Comparison of ENCODE assay signal across 15 cellular contexts in the genomic region with DNA sequence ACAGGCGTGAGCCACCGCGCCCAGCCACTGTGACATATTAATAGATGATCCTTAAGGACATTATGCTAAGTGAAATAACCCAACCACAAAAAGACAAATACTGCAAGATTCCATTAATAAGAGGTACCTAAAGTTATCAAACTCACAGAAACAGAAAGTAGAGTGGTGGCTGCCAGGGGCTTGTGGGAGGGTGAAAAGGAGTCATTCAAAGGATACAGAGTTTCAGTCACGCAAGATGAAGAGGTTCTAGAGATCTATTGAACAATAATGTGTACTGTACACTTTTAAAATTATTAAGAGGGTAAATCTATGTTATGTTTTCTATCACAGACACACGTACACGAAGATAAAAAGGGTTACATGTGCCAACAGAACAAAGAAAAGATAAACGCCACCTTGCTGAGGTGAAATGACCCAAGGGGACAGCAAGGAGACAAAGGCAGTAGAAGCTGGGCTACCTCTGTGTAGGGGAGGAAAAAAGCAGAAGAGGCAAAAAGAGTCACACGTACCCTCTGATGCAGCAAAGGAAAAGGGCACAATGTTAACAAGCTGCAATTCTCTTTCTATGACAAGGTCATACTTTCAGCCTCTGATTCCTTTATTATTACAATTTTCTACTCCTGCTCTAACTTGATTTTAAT.
A peak's percentile ranks its signal among the peaks of the same experiment; 100 is the strongest.
DNase-seq lines count a peak whose midpoint lies in the region; ATAC-seq and TF ChIP-seq lines count a peak whose summit lies in the region.
"Had no signal": no experiment of that assay in that cellular context is flagged by ENCODE, and none has a peak within 500 bp of the region (broad histone marks: within the 10 kb centered on the region; RNA-seq: fewer than 3 reads in every experiment).

No MANE protein-coding gene starts in this region.

- no peak overlapping the region for H2AFZ ChIP-seq in GM23338

- H3K27ac ChIP-seq in GM23338 (ENCODE audit: low read depth): no peak overlapping the region
- H3K27ac ChIP-seq: brain microvascular endothelial cell, RWPE1, skin epidermis, suprapubic skin had no signal

- H3K79me2 ChIP-seq in GM23338 (replicated peaks; ENCODE audit: insufficient read depth): peaks cover 97% of the 10 kb centered on the region

- H3K36me3 Mint-ChIP-seq in GM23338 (ENCODE audit: low read depth): 0 out of 3 replicates have a peak, but pooled peaks cover 2% of the 10 kb centered on the region
- peaks cover 19% of the 10 kb centered on the region for H3K36me3 Mint-ChIP-seq in activated naive CD8-positive, alpha-beta T cell treated with anti-CD3 and anti-CD28 coated beads for 36 hours

- no peaks in the 10 kb centered on the region for H3K27me3 Mint-ChIP-seq in GM23338 (ENCODE audit: insufficient read depth, low read depth, poor library complexity)
- H3K27me3 Mint-ChIP-seq in activated naive CD8-positive, alpha-beta T cell treated with anti-CD3 and anti-CD28 coated beads for 36 hours: no peaks in the 10 kb centered on the region
- H3K27me3 Mint-ChIP-seq: T-cell had no signal

- peak overlapping the region; percentile 63; the same call in 1 of the 2 replicates for H3K4me2 ChIP-seq in GM23338

- peaks cover 11% of the 10 kb centered on the region for H3K4me1 Mint-ChIP-seq in GM23338
- peaks cover 29% of the 10 kb centered on the region for H3K4me1 Mint-ChIP-seq in activated naive CD8-positive, alpha-beta T cell treated with anti-CD3 and anti-CD28 coated beads for 36 hours

- peaks cover 6% of the 10 kb centered on the region for H3K4me1 ChIP-seq in GM23338 (ENCODE audit: insufficient read depth)

- no peaks in the 10 kb centered on the region for H3F3A ChIP-seq in GM23338 (replicated peaks; ENCODE audit: low read depth)

- no peaks in the 10 kb centered on the region for H3K27me3 ChIP-seq in GM23338 (ENCODE audit: insufficient read depth)
- H3K27me3 ChIP-seq: brain microvascular endothelial cell, suprapubic skin had no signal

- H3K27ac Mint-ChIP-seq in GM23338: peak overlapping the region; percentile 41
- H3K27ac Mint-ChIP-seq in activated naive CD8-positive, alpha-beta T cell treated with anti-CD3 and anti-CD28 coated beads for 36 hours: peak overlapping the region; percentile 50

- no peak overlapping the region for H3K4me3 Mint-ChIP-seq in GM23338
- H3K4me3 Mint-ChIP-seq in activated naive CD8-positive, alpha-beta T cell treated with anti-CD3 and anti-CD28 coated beads for 36 hours: no peak overlapping the region
- H3K4me3 Mint-ChIP-seq: T-cell had no signal

- no peak for TF ChIP-seq CTCF in GM23338 (conservative IDR thresholded peaks at IDR 0.05; ENCODE audit: low read depth in 2 of 2)

- H3K9me2 ChIP-seq in GM23338 (ENCODE audit: insufficient read depth): no peaks in the 10 kb centered on the region

- DNase-seq in activated naive CD4-positive, alpha-beta T cell treated with Interleukin-2 at 50 U/mL for 16 hours: peak; percentile 35
- DNase-seq in activated naive CD4-positive, alpha-beta T cell (lab: John Stamatoyannopoulos, UW): no peak
- DNase-seq in GM23338 (ENCODE audit: low spot score): no peak
- DNase-seq in activated naive CD8-positive, alpha-beta T cell treated with anti-CD3 and anti-CD28 coated beads for 36 hours: peak; percentile 10
- peak; percentile 10 for DNase-seq in stimulated activated CD4-positive, alpha-beta T cell treated with anti-CD3 and anti-CD28 coated beads, Interleukin-1b, Interleukin-23, amount 100 ng/mL, for 48 hours
- no peak for DNase-seq in stimulated activated CD8-positive, alpha-beta memory T cell treated with anti-CD3 and anti-CD28 coated beads, Interleukin-4, amount 100 ng/mL, for 48 hours
- DNase-seq in cerebellum (ENCODE audit: low spot score): no peak
- DNase-seq: activated gamma-delta T cell, GDM1 had no signal

- H3K4me3 ChIP-seq in GM23338: no peak overlapping the region
- H3K4me3 ChIP-seq: skin epidermis, suprapubic skin had no signal

- H4K20me1 ChIP-seq in GM23338 (replicated peaks; ENCODE audit: insufficient read depth): peaks cover 29% of the 10 kb centered on the region

- no peaks in the 10 kb centered on the region for H3K36me3 ChIP-seq in GM23338 (ENCODE audit: insufficient read depth)
- H3K36me3 ChIP-seq: brain microvascular endothelial cell, suprapubic skin had no signal

- no peaks in the 10 kb centered on the region; the same call in 2 of the 3 replicates for H3K9me3 Mint-ChIP-seq in GM23338
- peaks cover 5% of the 10 kb centered on the region for H3K9me3 Mint-ChIP-seq in activated naive CD8-positive, alpha-beta T cell treated with anti-CD3 and anti-CD28 coated beads for 36 hours
- H3K9me3 Mint-ChIP-seq: T-cell had no signal

- ATAC-seq in GM23338: no peak
- no peak for ATAC-seq in HG03442 (IDR thresholded peaks at IDR 0.05; ENCODE audit: unreplicated experiment)

TF ChIP-seq in GM23338, 12 proteins besides CTCF, POLR2A, EP300 and RAD21:
- TF ChIP-seq JUNB (IDR thresholded peaks at IDR 0.05; ENCODE audit: unreplicated experiment): no peak
- no peak for TF ChIP-seq STAT1 (IDR thresholded peaks at IDR 0.05; ENCODE audit: unreplicated experiment)
- TF ChIP-seq EZH2phosphoT487 (IDR thresholded peaks at IDR 0.05; ENCODE audit: unreplicated experiment): no peak

Comparison
In these comparisons a context has a peak if more than half of its experiments do, and no peak if none do; other contexts are left out.
1. DNase-seq: peak in activated naive CD4-positive, alpha-beta T cell treated with Interleukin-2 at 50 U/mL for 16 hours (single experiment), activated naive CD8-positive, alpha-beta T cell treated with anti-CD3 and anti-CD28 coated beads for 36 hours (single experiment) and stimulated activated CD4-positive, alpha-beta T cell treated with anti-CD3 and anti-CD28 coated beads, Interleukin-1b, Interleukin-23, amount 100 ng/mL, for 48 hours (single experiment); none in activated naive CD4-positive, alpha-beta T cell (0 of 4), GM23338 (single experiment), stimulated activated CD8-positive, alpha-beta memory T cell treated with anti-CD3 and anti-CD28 coated beads, Interleukin-4, amount 100 ng/mL, for 48 hours (single experiment) and cerebellum (single experiment).